ENCODE assay signal across 1 cellular context in the genomic region with DNA sequence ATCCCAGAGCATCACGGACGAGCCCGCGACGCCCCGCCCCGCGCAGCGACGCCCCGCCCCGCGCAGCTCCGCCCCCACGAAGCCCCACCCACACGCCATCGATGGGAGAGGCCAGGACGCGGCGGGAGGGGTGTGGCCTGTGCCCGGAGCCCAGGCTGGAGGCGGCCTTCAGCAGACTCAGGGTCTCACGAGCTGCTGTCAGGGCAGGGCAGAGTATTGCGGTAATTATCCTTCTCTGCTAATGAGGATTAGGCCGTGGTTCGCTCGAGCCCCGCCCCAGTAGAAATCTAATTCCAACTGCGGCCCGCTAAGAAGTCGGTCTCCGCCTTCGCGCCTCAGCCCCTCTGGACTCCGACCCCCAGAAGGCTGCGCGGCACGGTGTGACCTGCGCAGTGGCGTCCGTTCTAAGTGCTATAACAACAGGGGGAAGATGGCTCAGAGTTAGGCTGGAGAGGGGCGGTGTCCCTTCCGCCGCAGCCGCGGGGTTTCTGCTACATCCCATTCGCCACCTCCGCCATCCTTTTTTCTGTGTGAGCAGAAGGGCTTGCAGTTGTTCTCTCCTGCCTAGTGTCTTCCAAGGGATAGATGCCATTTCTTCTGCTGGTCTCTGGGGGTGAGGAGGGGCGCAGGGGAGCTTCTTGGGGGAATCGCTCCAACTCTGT.
TF ChIP-seq lines count a peak whose summit lies in the region.

No MANE protein-coding gene starts in this region.

TF ChIP-seq in HepG2, 621 proteins besides CTCF, POLR2A, EP300 and RAD21 (continued from another document and continues in another):
- TF ChIP-seq, protein P1, sequence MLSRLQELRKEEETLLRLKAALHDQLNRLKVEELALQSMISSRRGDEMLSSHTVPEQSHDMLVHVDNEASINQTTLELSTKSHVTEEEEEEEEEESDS (CRISPR knock-in tag; IDR thresholded peaks at IDR 0.05; ENCODE audit: borderline replicate concordance), result no peak
- TF ChIP-seq RBAK (CRISPR knock-in tag; IDR thresholded peaks at IDR 0.05) (no peak), RXRB (CRISPR knock-in tag; IDR thresholded peaks at IDR 0.05; ENCODE audit: borderline replicate concordance) (0 out of 2 replicates have a peak, but pooled peaks have one; percentile 6), ZNF20 (CRISPR knock-in tag; IDR thresholded peaks at IDR 0.05) (no peak), ETV5 (CRISPR knock-in tag; IDR thresholded peaks at IDR 0.05; ENCODE audit: borderline replicate concordance) (peak; percentile 45; the same call in 1 of the 2 replicates), ZMYM4 (CRISPR knock-in tag; IDR thresholded peaks at IDR 0.05) (peak; percentile 66; the same call in 1 of the 2 replicates), CENPT (CRISPR knock-in tag; IDR thresholded peaks at IDR 0.05; ENCODE audit: low read depth) (no peak), ZNF333 (CRISPR knock-in tag; IDR thresholded peaks at IDR 0.05; ENCODE audit: borderline replicate concordance) (no peak), ZNF652 (CRISPR knock-in tag; IDR thresholded peaks at IDR 0.05; ENCODE audit: borderline replicate concordance, low read depth) (no peak), GTF2F1 (IDR thresholded peaks at IDR 0.05; ENCODE audit: low read length) (no peak), ATF1 (CRISPR knock-in tag; IDR thresholded peaks at IDR 0.05) (no peak), ZEB1 (IDR thresholded peaks at IDR 0.05; ENCODE audit: insufficient replicate concordance, low read depth) (no peak), PRMT3 (CRISPR knock-in tag; IDR thresholded peaks at IDR 0.05; ENCODE audit: borderline replicate concordance, low read depth) (no peak), CREM (IDR thresholded peaks at IDR 0.05) (peak; percentile 77), CREM (CRISPR knock-in tag; IDR thresholded peaks at IDR 0.05) (no peak), THAP11 (CRISPR knock-in tag; IDR thresholded peaks at IDR 0.05) (peak; percentile 97), ATF7-NPFF (CRISPR knock-in tag; IDR thresholded peaks at IDR 0.05; ENCODE audit: low read depth) (peak; percentile 52; the same call in 1 of the 2 replicates), TOPORS (CRISPR knock-in tag; IDR thresholded peaks at IDR 0.05) (no peak), RNF2 (conservative IDR thresholded peaks at IDR 0.05; ENCODE audit: low read depth) (no peak), ELF3 (CRISPR knock-in tag; IDR thresholded peaks at IDR 0.05) (peak; percentile 11), ZNF224 (CRISPR knock-in tag; IDR thresholded peaks at IDR 0.05) (0 out of 2 replicates have a peak, but pooled peaks have one; percentile 13), ZNF44 (CRISPR knock-in tag; IDR thresholded peaks at IDR 0.05) (no peak), DNMT3B (CRISPR knock-in tag; conservative IDR thresholded peaks at IDR 0.05) (no peak), ZNF451 (CRISPR knock-in tag; IDR thresholded peaks at IDR 0.05) (0 out of 2 replicates have a peak, but pooled peaks have one; percentile 42), PAWR (CRISPR knock-in tag; IDR thresholded peaks at IDR 0.05; ENCODE audit: borderline replicate concordance) (peak; percentile 77; the same call in 1 of the 2 replicates), ISX (CRISPR knock-in tag; conservative IDR thresholded peaks at IDR 0.05) (no peak), SP2 (CRISPR knock-in tag; IDR thresholded peaks at IDR 0.05) (no peak), TSC22D2 (CRISPR knock-in tag; IDR thresholded peaks at IDR 0.05; ENCODE audit: borderline replicate concordance) (no peak)
- TF ChIP-seq, protein P2, sequence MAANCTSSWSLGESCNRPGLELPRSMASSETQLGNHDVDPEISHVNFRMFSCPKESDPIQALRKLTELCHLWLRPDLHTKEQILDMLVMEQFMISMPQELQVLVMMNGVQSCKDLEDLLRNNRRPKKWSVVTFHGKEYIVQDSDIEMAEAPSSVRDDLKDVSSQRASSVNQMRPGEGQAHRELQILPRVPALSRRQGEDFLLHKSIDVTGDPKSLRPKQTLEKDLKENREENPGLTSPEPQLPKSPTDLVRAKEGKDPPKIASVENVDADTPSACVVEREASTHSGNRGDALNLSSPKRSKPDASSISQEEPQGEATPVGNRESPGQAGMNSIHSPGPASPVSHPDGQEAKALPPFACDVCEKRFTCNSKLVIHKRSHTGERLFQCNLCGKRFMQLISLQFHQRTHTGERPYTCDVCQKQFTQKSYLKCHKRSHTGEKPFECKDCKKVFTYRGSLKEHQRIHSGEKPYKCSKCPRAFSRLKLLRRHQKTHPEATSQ (CRISPR knock-in tag; IDR thresholded peaks at IDR 0.05; ENCODE audit: borderline replicate concordance), result no peak
- TF ChIP-seq, protein P3, sequence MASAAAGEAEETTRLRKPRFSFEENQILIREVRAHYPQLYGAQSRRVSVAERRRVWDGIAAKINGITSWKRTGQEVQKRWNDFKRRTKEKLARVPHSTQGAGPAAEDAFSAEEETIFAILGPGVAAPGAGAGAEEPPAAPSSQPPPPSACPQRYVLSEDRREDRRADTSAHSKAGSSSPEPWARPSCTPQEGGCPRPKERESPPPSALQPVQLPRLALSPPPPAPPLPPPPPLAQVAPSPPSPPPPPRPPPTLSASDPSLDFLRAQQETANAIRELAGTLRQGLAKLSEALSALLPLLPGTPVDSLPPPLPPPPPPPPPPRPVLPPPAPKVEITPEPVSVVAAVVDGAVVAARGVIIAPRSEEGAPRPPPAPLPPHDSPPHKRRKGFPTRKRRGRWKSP (CRISPR knock-in tag; IDR thresholded peaks at IDR 0.05), result peak; percentile 64; the same call in 1 of the 2 replicates
- TF ChIP-seq, protein P4, sequence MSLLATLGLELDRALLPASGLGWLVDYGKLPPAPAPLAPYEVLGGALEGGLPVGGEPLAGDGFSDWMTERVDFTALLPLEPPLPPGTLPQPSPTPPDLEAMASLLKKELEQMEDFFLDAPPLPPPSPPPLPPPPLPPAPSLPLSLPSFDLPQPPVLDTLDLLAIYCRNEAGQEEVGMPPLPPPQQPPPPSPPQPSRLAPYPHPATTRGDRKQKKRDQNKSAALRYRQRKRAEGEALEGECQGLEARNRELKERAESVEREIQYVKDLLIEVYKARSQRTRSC (CRISPR knock-in tag; IDR thresholded peaks at IDR 0.05; ENCODE audit: low read depth), result 0 out of 2 replicates have a peak, but pooled peaks have one; percentile 52
- TF ChIP-seq, protein P5, sequence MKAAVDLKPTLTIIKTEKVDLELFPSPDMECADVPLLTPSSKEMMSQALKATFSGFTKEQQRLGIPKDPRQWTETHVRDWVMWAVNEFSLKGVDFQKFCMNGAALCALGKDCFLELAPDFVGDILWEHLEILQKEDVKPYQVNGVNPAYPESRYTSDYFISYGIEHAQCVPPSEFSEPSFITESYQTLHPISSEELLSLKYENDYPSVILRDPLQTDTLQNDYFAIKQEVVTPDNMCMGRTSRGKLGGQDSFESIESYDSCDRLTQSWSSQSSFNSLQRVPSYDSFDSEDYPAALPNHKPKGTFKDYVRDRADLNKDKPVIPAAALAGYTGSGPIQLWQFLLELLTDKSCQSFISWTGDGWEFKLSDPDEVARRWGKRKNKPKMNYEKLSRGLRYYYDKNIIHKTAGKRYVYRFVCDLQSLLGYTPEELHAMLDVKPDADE (CRISPR knock-in tag; IDR thresholded peaks at IDR 0.05), result no peak
- TF ChIP-seq, protein P6, sequence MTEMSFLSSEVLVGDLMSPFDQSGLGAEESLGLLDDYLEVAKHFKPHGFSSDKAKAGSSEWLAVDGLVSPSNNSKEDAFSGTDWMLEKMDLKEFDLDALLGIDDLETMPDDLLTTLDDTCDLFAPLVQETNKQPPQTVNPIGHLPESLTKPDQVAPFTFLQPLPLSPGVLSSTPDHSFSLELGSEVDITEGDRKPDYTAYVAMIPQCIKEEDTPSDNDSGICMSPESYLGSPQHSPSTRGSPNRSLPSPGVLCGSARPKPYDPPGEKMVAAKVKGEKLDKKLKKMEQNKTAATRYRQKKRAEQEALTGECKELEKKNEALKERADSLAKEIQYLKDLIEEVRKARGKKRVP (CRISPR knock-in tag; IDR thresholded peaks at IDR 0.05), result peak in 1 of 2 experiments; percentile 20; a peak in 1 of 4 replicates
- TF ChIP-seq, protein P7, sequence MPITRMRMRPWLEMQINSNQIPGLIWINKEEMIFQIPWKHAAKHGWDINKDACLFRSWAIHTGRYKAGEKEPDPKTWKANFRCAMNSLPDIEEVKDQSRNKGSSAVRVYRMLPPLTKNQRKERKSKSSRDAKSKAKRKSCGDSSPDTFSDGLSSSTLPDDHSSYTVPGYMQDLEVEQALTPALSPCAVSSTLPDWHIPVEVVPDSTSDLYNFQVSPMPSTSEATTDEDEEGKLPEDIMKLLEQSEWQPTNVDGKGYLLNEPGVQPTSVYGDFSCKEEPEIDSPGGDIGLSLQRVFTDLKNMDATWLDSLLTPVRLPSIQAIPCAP (CRISPR knock-in tag; IDR thresholded peaks at IDR 0.05; ENCODE audit: low read depth), result no peak
- TF ChIP-seq, protein P8, sequence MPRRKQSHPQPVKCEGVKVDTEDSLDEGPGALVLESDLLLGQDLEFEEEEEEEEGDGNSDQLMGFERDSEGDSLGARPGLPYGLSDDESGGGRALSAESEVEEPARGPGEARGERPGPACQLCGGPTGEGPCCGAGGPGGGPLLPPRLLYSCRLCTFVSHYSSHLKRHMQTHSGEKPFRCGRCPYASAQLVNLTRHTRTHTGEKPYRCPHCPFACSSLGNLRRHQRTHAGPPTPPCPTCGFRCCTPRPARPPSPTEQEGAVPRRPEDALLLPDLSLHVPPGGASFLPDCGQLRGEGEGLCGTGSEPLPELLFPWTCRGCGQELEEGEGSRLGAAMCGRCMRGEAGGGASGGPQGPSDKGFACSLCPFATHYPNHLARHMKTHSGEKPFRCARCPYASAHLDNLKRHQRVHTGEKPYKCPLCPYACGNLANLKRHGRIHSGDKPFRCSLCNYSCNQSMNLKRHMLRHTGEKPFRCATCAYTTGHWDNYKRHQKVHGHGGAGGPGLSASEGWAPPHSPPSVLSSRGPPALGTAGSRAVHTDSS (CRISPR knock-in tag; conservative IDR thresholded peaks at IDR 0.05), result no peak
- TF ChIP-seq, protein P9, sequence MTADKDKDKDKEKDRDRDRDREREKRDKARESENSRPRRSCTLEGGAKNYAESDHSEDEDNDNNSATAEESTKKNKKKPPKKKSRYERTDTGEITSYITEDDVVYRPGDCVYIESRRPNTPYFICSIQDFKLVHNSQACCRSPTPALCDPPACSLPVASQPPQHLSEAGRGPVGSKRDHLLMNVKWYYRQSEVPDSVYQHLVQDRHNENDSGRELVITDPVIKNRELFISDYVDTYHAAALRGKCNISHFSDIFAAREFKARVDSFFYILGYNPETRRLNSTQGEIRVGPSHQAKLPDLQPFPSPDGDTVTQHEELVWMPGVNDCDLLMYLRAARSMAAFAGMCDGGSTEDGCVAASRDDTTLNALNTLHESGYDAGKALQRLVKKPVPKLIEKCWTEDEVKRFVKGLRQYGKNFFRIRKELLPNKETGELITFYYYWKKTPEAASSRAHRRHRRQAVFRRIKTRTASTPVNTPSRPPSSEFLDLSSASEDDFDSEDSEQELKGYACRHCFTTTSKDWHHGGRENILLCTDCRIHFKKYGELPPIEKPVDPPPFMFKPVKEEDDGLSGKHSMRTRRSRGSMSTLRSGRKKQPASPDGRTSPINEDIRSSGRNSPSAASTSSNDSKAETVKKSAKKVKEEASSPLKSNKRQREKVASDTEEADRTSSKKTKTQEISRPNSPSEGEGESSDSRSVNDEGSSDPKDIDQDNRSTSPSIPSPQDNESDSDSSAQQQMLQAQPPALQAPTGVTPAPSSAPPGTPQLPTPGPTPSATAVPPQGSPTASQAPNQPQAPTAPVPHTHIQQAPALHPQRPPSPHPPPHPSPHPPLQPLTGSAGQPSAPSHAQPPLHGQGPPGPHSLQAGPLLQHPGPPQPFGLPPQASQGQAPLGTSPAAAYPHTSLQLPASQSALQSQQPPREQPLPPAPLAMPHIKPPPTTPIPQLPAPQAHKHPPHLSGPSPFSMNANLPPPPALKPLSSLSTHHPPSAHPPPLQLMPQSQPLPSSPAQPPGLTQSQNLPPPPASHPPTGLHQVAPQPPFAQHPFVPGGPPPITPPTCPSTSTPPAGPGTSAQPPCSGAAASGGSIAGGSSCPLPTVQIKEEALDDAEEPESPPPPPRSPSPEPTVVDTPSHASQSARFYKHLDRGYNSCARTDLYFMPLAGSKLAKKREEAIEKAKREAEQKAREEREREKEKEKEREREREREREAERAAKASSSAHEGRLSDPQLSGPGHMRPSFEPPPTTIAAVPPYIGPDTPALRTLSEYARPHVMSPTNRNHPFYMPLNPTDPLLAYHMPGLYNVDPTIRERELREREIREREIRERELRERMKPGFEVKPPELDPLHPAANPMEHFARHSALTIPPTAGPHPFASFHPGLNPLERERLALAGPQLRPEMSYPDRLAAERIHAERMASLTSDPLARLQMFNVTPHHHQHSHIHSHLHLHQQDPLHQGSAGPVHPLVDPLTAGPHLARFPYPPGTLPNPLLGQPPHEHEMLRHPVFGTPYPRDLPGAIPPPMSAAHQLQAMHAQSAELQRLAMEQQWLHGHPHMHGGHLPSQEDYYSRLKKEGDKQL (CRISPR knock-in tag; IDR thresholded peaks at IDR 0.05; ENCODE audit: low read depth), result no peak
- TF ChIP-seq, protein P10, sequence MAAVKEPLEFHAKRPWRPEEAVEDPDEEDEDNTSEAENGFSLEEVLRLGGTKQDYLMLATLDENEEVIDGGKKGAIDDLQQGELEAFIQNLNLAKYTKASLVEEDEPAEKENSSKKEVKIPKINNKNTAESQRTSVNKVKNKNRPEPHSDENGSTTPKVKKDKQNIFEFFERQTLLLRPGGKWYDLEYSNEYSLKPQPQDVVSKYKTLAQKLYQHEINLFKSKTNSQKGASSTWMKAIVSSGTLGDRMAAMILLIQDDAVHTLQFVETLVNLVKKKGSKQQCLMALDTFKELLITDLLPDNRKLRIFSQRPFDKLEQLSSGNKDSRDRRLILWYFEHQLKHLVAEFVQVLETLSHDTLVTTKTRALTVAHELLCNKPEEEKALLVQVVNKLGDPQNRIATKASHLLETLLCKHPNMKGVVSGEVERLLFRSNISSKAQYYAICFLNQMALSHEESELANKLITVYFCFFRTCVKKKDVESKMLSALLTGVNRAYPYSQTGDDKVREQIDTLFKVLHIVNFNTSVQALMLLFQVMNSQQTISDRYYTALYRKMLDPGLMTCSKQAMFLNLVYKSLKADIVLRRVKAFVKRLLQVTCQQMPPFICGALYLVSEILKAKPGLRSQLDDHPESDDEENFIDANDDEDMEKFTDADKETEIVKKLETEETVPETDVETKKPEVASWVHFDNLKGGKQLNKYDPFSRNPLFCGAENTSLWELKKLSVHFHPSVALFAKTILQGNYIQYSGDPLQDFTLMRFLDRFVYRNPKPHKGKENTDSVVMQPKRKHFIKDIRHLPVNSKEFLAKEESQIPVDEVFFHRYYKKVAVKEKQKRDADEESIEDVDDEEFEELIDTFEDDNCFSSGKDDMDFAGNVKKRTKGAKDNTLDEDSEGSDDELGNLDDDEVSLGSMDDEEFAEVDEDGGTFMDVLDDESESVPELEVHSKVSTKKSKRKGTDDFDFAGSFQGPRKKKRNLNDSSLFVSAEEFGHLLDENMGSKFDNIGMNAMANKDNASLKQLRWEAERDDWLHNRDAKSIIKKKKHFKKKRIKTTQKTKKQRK (IDR thresholded peaks at IDR 0.05; ENCODE audit: low read length), result no peak
